Comparison of ENCODE assay signal across 32 cellular contexts in the genomic region with DNA sequence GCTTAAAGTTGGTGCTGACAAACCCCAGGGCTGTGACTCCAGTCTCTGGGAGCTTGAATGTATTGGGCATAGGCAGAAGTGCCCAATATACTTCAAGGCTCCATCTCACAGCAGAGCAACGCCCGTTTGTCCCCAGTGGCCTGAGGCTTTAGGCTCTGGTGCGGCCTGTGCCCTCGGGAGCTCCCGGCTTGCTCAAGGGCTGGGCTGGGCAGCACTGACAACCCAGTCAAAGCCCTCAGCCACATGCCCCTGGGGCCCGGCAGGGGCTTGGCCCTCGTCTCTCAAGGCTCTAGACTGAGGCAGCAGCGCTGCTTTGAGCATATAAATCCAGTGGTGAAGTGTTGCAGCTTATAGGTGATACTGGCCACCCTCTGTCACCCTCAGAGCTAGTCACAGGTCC.
"Had no signal": no experiment of that assay in that cellular context is flagged by ENCODE, and none has a peak within 500 bp of the region (broad histone marks: within the 10 kb centered on the region; RNA-seq: fewer than 3 reads in every experiment).

No MANE protein-coding gene starts in this region.

- FAIRE-seq: endometrium, endothelial cell of umbilical vein had no signal

- ATAC-seq: activated CD4-positive, alpha-beta T cell treated with anti-CD3 and anti-CD28 coated beads for 36 hours; activated CD8-positive, alpha-beta memory T cell treated with anti-CD3 and anti-CD28 coated beads, Interleukin-2, amount 10 ng/mL, durations not matched to agents 7 days and 5 days; activated CD8-positive, alpha-beta T cell treated with anti-CD3 and anti-CD28 coated beads, Interleukin-2, amount 10 ng/mL, durations not matched to agents 7 days and 5 days; activated naive CD8-positive, alpha-beta T cell treated with anti-CD3 and anti-CD28 coated beads, Interleukin-2, amount 50 U/mL, for 24 hours; body of pancreas; gastroesophageal sphincter; T-helper 17 cell had no signal

- H3K27ac ChIP-seq: adrenal gland, body of pancreas, colonic mucosa, epithelial cell of prostate, esophagus squamous epithelium, gastroesophageal sphincter, WERI-Rb-1 had no signal

- DNase-seq: activated B cell treated with CpG ODN at 0.5 μM for 24 hours; activated CD4-positive, alpha-beta memory T cell treated with anti-CD3 and anti-CD28 coated beads for 36 hours; activated CD4-positive, alpha-beta T cell treated with anti-CD3 and anti-CD28 coated beads for 36 hours; activated CD4-positive, alpha-beta T cell treated with anti-CD3 and anti-CD28 coated beads, Interleukin-2, amount 10 ng/mL, durations not matched to agents 24 days and 14 days; activated CD4-positive, CD25-positive, alpha-beta regulatory T cell treated with anti-CD3 and anti-CD28 coated beads, Interleukin-2, amount 50 U/mL, for 72 hours; activated CD8-positive, alpha-beta memory T cell treated with anti-CD3 and anti-CD28 coated beads, Interleukin-2, amount 10 ng/mL, durations not matched to agents 7 days and 5 days; activated CD8-positive, alpha-beta memory T cell treated with anti-CD3 and anti-CD28 coated beads, Interleukin-2, amount 50 U/mL, for 4 hours; activated CD8-positive, alpha-beta T cell treated with anti-CD3 and anti-CD28 coated beads, Interleukin-2, amount 10 ng/mL, durations not matched to agents 7 days and 5 days; activated effector memory CD4-positive, alpha-beta T cell treated with anti-CD3 and anti-CD28 coated beads, Interleukin-2, amount 50 U/mL, for 16 hours; activated naive CD4-positive, alpha-beta T cell treated with anti-CD3 and anti-CD28 coated beads for 36 hours; activated naive CD8-positive, alpha-beta T cell treated with anti-CD3 and anti-CD28 coated beads for 36 hours; activated naive CD8-positive, alpha-beta T cell treated with anti-CD3 and anti-CD28 coated beads, Interleukin-2, amount 50 U/mL, for 24 hours; activated T-cell treated with anti-CD3 and anti-CD28 coated beads, Interleukin-2, amount 50 U/mL, for 1 hour; activated T-cell treated with anti-CD3 and anti-CD28 coated beads, Interleukin-2, amount 50 U/mL, for 48 hours; adrenal gland; amygdala; aorta; body of pancreas; central memory CD4-positive, alpha-beta T cell; cerebellar nuclear complex; colonic mucosa; effector CD8-positive, alpha-beta T cell; esophagus squamous epithelium; foreskin melanocyte; T-helper 1 cell; T-helper 17 cell; T1000; WERI-Rb-1 had no signal

- H3K36me3 ChIP-seq: adrenal gland, colonic mucosa, esophagus squamous epithelium had no signal

- H3K9me3 ChIP-seq: adrenal gland, body of pancreas, colonic mucosa, esophagus squamous epithelium had no signal

- H3K27me3 ChIP-seq: adrenal gland, body of pancreas, colonic mucosa, gastroesophageal sphincter had no signal

- H3K4me3 ChIP-seq: adrenal gland, body of pancreas, colonic mucosa, esophagus squamous epithelium, gastroesophageal sphincter had no signal

- H3K4me1 ChIP-seq: adrenal gland, body of pancreas, colonic mucosa, esophagus squamous epithelium, gastroesophageal sphincter had no signal
